ENCODE assay signal across 30 cellular contexts in genomic region chr20:8865636-8866035, GRCh38.
"Had no signal": no experiment of that assay in that cellular context is flagged by ENCODE, and none has a peak within 500 bp of the region (broad histone marks: within the 10 kb centered on the region; RNA-seq: fewer than 3 reads in every experiment).

No MANE protein-coding gene starts in this region.

- DNase-seq: activated effector memory CD4-positive, alpha-beta T cell treated with anti-CD3 and anti-CD28 coated beads, Interleukin-2, amount 50 U/mL, for 16 hours; activated effector memory CD4-positive, alpha-beta T cell treated with Interleukin-2 at 50 U/mL for 16 hours; activated gamma-delta T cell; activated gamma-delta T cell treated with Interleukin-2 at 50 U/mL for 16 hours; activated naive CD4-positive, alpha-beta T cell; activated naive CD4-positive, alpha-beta T cell treated with anti-CD3 and anti-CD28 coated beads for 36 hours; activated naive CD4-positive, alpha-beta T cell treated with anti-CD3 and anti-CD28 coated beads, Interleukin-2, amount 10 ng/mL, durations not matched to agents 7 days and 5 days; activated naive CD4-positive, alpha-beta T cell treated with Interleukin-2 at 50 U/mL for 16 hours; activated naive CD8-positive, alpha-beta T cell treated with anti-CD3 and anti-CD28 coated beads for 36 hours; activated naive CD8-positive, alpha-beta T cell treated with anti-CD3 and anti-CD28 coated beads, Interleukin-2, amount 10 ng/mL, durations not matched to agents 7 days and 5 days; activated naive CD8-positive, alpha-beta T cell treated with anti-CD3 and anti-CD28 coated beads, Interleukin-2, amount 50 U/mL, for 24 hours; activated T-cell treated with anti-CD3 and anti-CD28 coated beads, Interleukin-2, amount 50 U/mL, for 1 hour; activated T-cell treated with anti-CD3 and anti-CD28 coated beads, Interleukin-2, amount 50 U/mL, for 24 hours; activated T-cell treated with anti-CD3 and anti-CD28 coated beads, Interleukin-2, amount 50 U/mL, for 4 hours; activated T-cell treated with anti-CD3 and anti-CD28 coated beads, Interleukin-2, amount 50 U/mL, for 48 hours; activated T-cell treated with anti-CD3 and anti-CD28 coated beads, Interleukin-2, amount 50 U/mL, for 72 hours; adrenal gland; amniotic stem cell; amygdala; anterior cingulate cortex; aorta; body of pancreas; brain microvascular endothelial cell; central memory CD4-positive, alpha-beta T cell; cerebellar nuclear complex had no signal

- H3K9me3 ChIP-seq: adrenal gland, ascending aorta, body of pancreas, breast epithelium had no signal

- H3K27me3 ChIP-seq: adrenal gland, ascending aorta, body of pancreas, brain microvascular endothelial cell, breast epithelium, cardiac muscle cell had no signal

- H3K27ac ChIP-seq: adrenal gland, ascending aorta, body of pancreas, brain microvascular endothelial cell, breast epithelium, cardiac muscle cell had no signal

- H3K4me1 ChIP-seq: adrenal gland, ascending aorta, body of pancreas, breast epithelium had no signal

- H3K36me3 ChIP-seq: adrenal gland, ascending aorta, brain microvascular endothelial cell, breast epithelium, cardiac muscle cell had no signal

- H3K4me3 ChIP-seq: adrenal gland, ascending aorta, body of pancreas, breast epithelium, cardiac muscle cell had no signal

- ATAC-seq: activated naive CD4-positive, alpha-beta T cell treated with anti-CD3 and anti-CD28 coated beads, Interleukin-2, amount 50 U/mL, for 72 hours; activated naive CD8-positive, alpha-beta T cell treated with anti-CD3 and anti-CD28 coated beads, Interleukin-2, amount 50 U/mL, for 24 hours; activated T-cell treated with anti-CD3 and anti-CD28 coated beads, Interleukin-2, amount 50 U/mL, for 4 hours; activated T-cell treated with anti-CD3 and anti-CD28 coated beads, Interleukin-2, amount 50 U/mL, for 72 hours; activated T-helper 17 cell treated with anti-CD3 and anti-CD28 coated beads, Interleukin-2, amount 50 U/mL, for 72 hours; body of pancreas had no signal
